ENCODE assay signal across 8 cellular contexts in the genomic region with DNA sequence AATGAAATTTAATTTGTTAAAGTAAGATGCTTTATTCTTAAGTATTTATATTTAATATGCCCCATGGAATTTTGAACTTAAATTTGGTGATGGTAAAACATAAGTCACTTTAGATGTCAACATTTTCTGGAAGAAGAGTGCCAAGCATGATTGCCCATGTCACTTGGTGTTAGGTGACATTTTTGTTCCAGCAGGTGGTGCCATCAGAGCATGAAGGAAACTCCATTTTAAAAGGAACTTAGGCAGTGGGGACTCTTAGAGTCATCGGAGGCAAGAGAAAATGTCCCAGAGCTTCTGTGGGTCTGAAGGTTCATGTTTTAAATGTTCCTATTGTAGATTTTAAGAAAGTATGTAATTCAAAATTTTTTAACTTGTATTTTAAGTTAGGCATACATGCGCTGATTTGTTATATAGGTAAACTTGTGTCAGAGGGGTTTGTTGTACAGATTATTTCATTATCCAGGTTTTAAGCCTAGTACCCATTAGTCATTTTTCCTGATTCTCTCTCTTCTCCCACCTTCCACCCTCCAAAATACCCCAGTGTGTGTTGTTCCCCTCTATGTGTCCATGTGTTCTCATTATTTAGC.
DNase-seq lines count a peak whose midpoint lies in the region; ATAC-seq and TF ChIP-seq lines count a peak whose summit lies in the region.

No MANE protein-coding gene starts in this region.

- no peak overlapping the region for H3K4me2 ChIP-seq in OCI-LY7 (ENCODE audit: low read length)

- no peak overlapping the region for H2AFZ ChIP-seq in OCI-LY7 (ENCODE audit: low read length)

- H3K4me3 ChIP-seq in OCI-LY7 (ENCODE audit: low read depth, low read length, poor library complexity, severe bottlenecking) (no peak overlapping the region), fibroblast of pulmonary artery (replicated peaks; ENCODE audit: low read depth, low read length) (no peak overlapping the region), skeletal muscle cell (ENCODE audit: low read depth, low read length) (no peak overlapping the region)

- H3K4me1 Mint-ChIP-seq in HFFc6 (ENCODE audit: low read depth): peaks cover 14% of the 10 kb centered on the region; the same call in 1 of the 2 replicates

- H3K27me3 Mint-ChIP-seq in HFFc6 (ENCODE audit: insufficient read depth): no peaks in the 10 kb centered on the region; the same call in 1 of the 2 replicates

- no peak overlapping the region for H3K27ac Mint-ChIP-seq in HFFc6

- CTCF ChIA-PET in OCI-LY7 (lab: Charles Lee; ENCODE audit: unreplicated experiment): no interaction called here

- H3K36me3 Mint-ChIP-seq in HFFc6 (ENCODE audit: low read depth): peaks cover 26% of the 10 kb centered on the region

- no peaks in the 10 kb centered on the region for H3K4me1 ChIP-seq in OCI-LY7 (ENCODE audit: insufficient read depth, low read length, poor library complexity, severe bottlenecking)

- BruUV-seq in OCI-LY7 (replicated peaks; lab: Mats Ljungman, UMichigan): no TSS peak

- POLR2A ChIA-PET in OCI-LY7 (lab: Charles Lee): no interaction called here

- H3K4me3 Mint-ChIP-seq in HFFc6: no peak overlapping the region

- H3K27ac ChIP-seq in OCI-LY7 (ENCODE audit: low read depth, low read length, poor library complexity, severe bottlenecking): no peak overlapping the region

- no peaks in the 10 kb centered on the region for H4K20me1 ChIP-seq in OCI-LY7 (ENCODE audit: insufficient read depth, low read length)

- no peaks in the 10 kb centered on the region for H3K79me2 ChIP-seq in OCI-LY7 (ENCODE audit: insufficient read depth, low read depth, low read length)

- no peaks in the 10 kb centered on the region for H3K9me3 ChIP-seq in OCI-LY7 (ENCODE audit: low read length)

- DNase-seq in AML-193 (lab: John Stamatoyannopoulos, UW) (peak; percentile 4 to 15), HFFc6 (peak; percentile 37), OCI-LY7 (ENCODE audit: low spot score) (peak; percentile 45), fibroblast of pulmonary artery (ENCODE audit: low read depth) (peak; percentile 78), skeletal muscle cell (ENCODE audit: low read depth) (peak; percentile 8), NCI-H1436 (lab: John Stamatoyannopoulos, UW) (no peak)

- ATAC-seq in GM21737 (IDR thresholded peaks at IDR 0.05; ENCODE audit: unreplicated experiment) (no peak), GM21515 (IDR thresholded peaks at IDR 0.05; ENCODE audit: unreplicated experiment) (no peak)

- TF ChIP-seq CTCF in HFFc6 (IDR thresholded peaks at IDR 0.05): peak; percentile 85
- peak; percentile 72 for TF ChIP-seq CTCF in OCI-LY7 (conservative IDR thresholded peaks at IDR 0.05; ENCODE audit: low read length)
- TF ChIP-seq CTCF in fibroblast of pulmonary artery (IDR thresholded peaks at IDR 0.05; ENCODE audit: low read length, missing control alignments): peak; percentile 67

- intact Hi-C loops in OCI-LY7 (cut with micrococcal nuclease; ENCODE audit: unreplicated experiment): loop anchor here (5.0 kb wide), 2 partner anchors 456 to 829 kb away; no protein-coding TSS in a partner anchor

- no peaks in the 10 kb centered on the region for H3K36me3 ChIP-seq in OCI-LY7 (ENCODE audit: insufficient read depth, low read length)

- H3K9me3 Mint-ChIP-seq in HFFc6: peaks cover 14% of the 10 kb centered on the region

- no peaks in the 10 kb centered on the region for H3K9me2 ChIP-seq in OCI-LY7 (ENCODE audit: insufficient read depth, low read length)
